8 cellular contexts compared by ENCODE assay signal in the genomic region with DNA sequence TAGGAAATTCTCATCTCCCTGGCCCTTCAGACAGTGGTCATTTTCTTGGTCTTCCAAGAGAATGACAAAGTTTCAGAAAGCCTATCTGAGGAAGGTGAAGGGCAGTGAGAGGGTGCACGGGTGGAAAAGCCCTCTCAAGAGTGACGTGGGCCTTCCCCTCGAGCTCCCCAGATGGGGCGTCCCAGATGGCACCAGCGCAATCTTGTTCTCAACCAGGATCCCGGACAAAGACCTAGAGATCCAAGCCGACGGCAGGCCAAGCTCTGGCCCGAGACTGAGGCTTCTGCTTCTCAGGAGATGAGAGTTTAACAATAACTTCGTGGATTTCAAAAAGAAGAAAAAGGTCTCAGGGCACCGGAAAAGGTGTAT. TPM values are rescaled to one million over a fixed set of nuclear protein-coding genes. Genes with fewer than 3 reads are reported as not detected.
DNase-seq lines count a peak whose midpoint lies in the region; ATAC-seq and TF ChIP-seq lines count a peak whose summit lies in the region.

No MANE protein-coding gene starts in this region.

- H3K4me1 ChIP-seq in PC-3 (ENCODE audit: insufficient read depth, low read length) (peaks cover 28% of the 10 kb centered on the region), esophagus muscularis mucosa (peaks cover 16 to 30% (median 19%) of the 10 kb centered on the region in 4 donors), parathyroid adenoma (peaks cover 9% of the 10 kb centered on the region)

- no peaks in the 10 kb centered on the region for H3F3A ChIP-seq in PC-3 (ENCODE audit: low read length, unreplicated experiment)

- WGBS in esophagus muscularis mucosa = 14% methylated on average over 11 of the region's 11 CpGs

- TF ChIP-seq EP300 in esophagus muscularis mucosa (IDR thresholded peaks at IDR 0.05) = no peak

- peak overlapping the region; percentile 94 for H3K4me3 ChIP-seq in GM12864 (ENCODE audit: low read depth, low read length)
- H3K4me3 ChIP-seq in PC-3 (ENCODE audit: low read length) = peak overlapping the region; percentile 98
- peak overlapping the region; percentile 74 to 89 (median 80) for H3K4me3 ChIP-seq in esophagus muscularis mucosa
- H3K4me3 ChIP-seq in parathyroid adenoma (ENCODE audit: low read depth, low read length) = peak overlapping the region; percentile 76

- peak overlapping the region; percentile 83 for H3K4me2 ChIP-seq in PC-3 (ENCODE audit: low read length)
- peak overlapping the region; percentile 85 for H3K4me2 ChIP-seq in parathyroid adenoma (ENCODE audit: low read length)

- no peaks in the 10 kb centered on the region for H3K9me2 ChIP-seq in PC-3 (replicated peaks; ENCODE audit: low read length)

- intact Hi-C loops in PC-3 (cut with micrococcal nuclease) = loop anchor here (10.0 kb wide), 1 partner anchor 323 kb away; the partner anchor contains the start of genes MGME1 and SNX5
- intact Hi-C loops in esophagus muscularis mucosa (cut with DNase I) = loop anchor here (5.0 kb wide), 1 partner anchor 150 kb away; the partner anchor contains the start of genes KAT14 and PET117

- no peak for TF ChIP-seq POLR2A in esophagus muscularis mucosa (IDR thresholded peaks at IDR 0.05; ENCODE audit: low read depth)

- peaks cover 41% of the 10 kb centered on the region for H3K79me2 ChIP-seq in PC-3 (ENCODE audit: low read length)
- H3K79me2 ChIP-seq in parathyroid adenoma = peaks cover 31% of the 10 kb centered on the region

- ATAC-seq in PC-3 = no peak
- ATAC-seq in HG02763 (IDR thresholded peaks at IDR 0.05; ENCODE audit: unreplicated experiment) = no peak

- peak overlapping the region; percentile 99 for H2AFZ ChIP-seq in PC-3 (ENCODE audit: low read length)
- H2AFZ ChIP-seq in parathyroid adenoma = peak overlapping the region; percentile 98

- H3K9ac ChIP-seq in PC-3 (ENCODE audit: low read length) (peak overlapping the region; percentile 86), parathyroid adenoma (no peak overlapping the region)

- H3K9me3 ChIP-seq in PC-3 (ENCODE audit: low read length) = peaks cover 16% of the 10 kb centered on the region
- peaks cover 0 to 19% (median 19%) of the 10 kb centered on the region in 4 donors for H3K9me3 ChIP-seq in esophagus muscularis mucosa
- no peaks in the 10 kb centered on the region for H3K9me3 ChIP-seq in parathyroid adenoma (ENCODE audit: control insufficient read depth, low read length)

- TF ChIP-seq CTCF in GM12864 (IDR thresholded peaks at IDR 0.05; ENCODE audit: low read depth, low read length, missing control alignments) = no peak
- TF ChIP-seq CTCF in PC-3 (conservative IDR thresholded peaks at IDR 0.05; ENCODE audit: low read depth, low read length) = no peak
- TF ChIP-seq CTCF in esophagus muscularis mucosa (IDR thresholded peaks at IDR 0.05) = no peak
- no peak for TF ChIP-seq CTCF in parathyroid adenoma (IDR thresholded peaks at IDR 0.05)

- BruUV-seq in PC-3 (replicated peaks; lab: Mats Ljungman, UMichigan) = TSS peak; percentile 99

- peak overlapping the region; percentile 76 for H3K27ac ChIP-seq in PC-3 (ENCODE audit: low read length)
- H3K27ac ChIP-seq in esophagus muscularis mucosa (replicated peaks in 1 of 4) = peak overlapping the region; percentile 87 to 96 (median 93)
- H3K27ac ChIP-seq in parathyroid adenoma = peak overlapping the region; percentile 94

- H3K36me3 ChIP-seq in PC-3 (ENCODE audit: low read depth, low read length) = peaks cover 6% of the 10 kb centered on the region; the same call in 1 of the 2 replicates
- H3K36me3 ChIP-seq in esophagus muscularis mucosa = peaks cover 0 to 15% (median 3%) of the 10 kb centered on the region in 4 donors
- H3K36me3 ChIP-seq in parathyroid adenoma (ENCODE audit: control insufficient read depth, insufficient read depth, low read length) = no peaks in the 10 kb centered on the region

- POLR2A ChIA-PET in PC-3 (lab: Charles Lee; ENCODE audit: unreplicated experiment) = interaction anchor here (0.6 kb wide), 1 partner anchor 150 kb away, joined by 5 read pairs; the partner anchor contains the start of genes KAT14 and PET117

- H3K27me3 ChIP-seq in PC-3 (ENCODE audit: low read length) (no peaks in the 10 kb centered on the region), esophagus muscularis mucosa (peaks cover 0 to 14% (median 0%) of the 10 kb centered on the region in 4 donors), parathyroid adenoma (ENCODE audit: control insufficient read depth, insufficient read depth, low read length) (no peaks in the 10 kb centered on the region)

- DNase-seq in GM12864 (ENCODE audit: low read depth) (no peak), PC-3 (no peak), esophagus muscularis mucosa (ENCODE audit: extremely low spot score) (no peak), Kasumi-1 (lab: John Stamatoyannopoulos, UW) (no peak), D341Med (ENCODE audit: low spot score) (no peak), H4 (ENCODE audit: low spot score) (no peak)

- no peaks in the 10 kb centered on the region for H4K20me1 ChIP-seq in PC-3 (ENCODE audit: low read length)

- CTCF ChIA-PET in PC-3 (lab: Charles Lee) = no interaction called here

RNA-seq across cellular contexts. Expression of gene ZNF133, which starts 0.8 kb away (rescaled TPM):
- total RNA-seq in PC-3 (2014; rRNA removed) (16.3 and 17.1 TPM in 2 replicates), esophagus muscularis mucosa (10 to 100 TPM; 10.9 to 18.9 (median 14.6) TPM)
- total RNA-seq in H4 (2014; rRNA removed; shearing (Covaris generic)) = 9.5 and 10.8 TPM in 2 replicates
